9 cellular contexts compared by ENCODE assay signal in genomic region chr6:13014551-13015378, GRCh38.
DNase-seq lines count a peak whose midpoint lies in the region; ATAC-seq, FAIRE-seq and TF ChIP-seq lines count a peak whose summit lies in the region.
"Had no signal": no experiment of that assay in that cellular context is flagged by ENCODE, and none has a peak within 500 bp of the region (broad histone marks: within the 10 kb centered on the region; RNA-seq: fewer than 3 reads in every experiment).

No MANE protein-coding gene starts in this region.

- H3K9me3 ChIP-seq in keratinocyte (ENCODE audit: control insufficient read depth, low read depth, low read length) (no peaks in the 10 kb centered on the region), subcutaneous abdominal adipose tissue (ENCODE audit: control insufficient read depth in 5 of 5, low read length in 5 of 5) (no peaks in the 10 kb centered on the region)

- H2AFZ ChIP-seq in keratinocyte (ENCODE audit: control insufficient read depth, low read length), result no peak overlapping the region

- DNase-seq in NCI-H1105 treated with DMSO at 0.1 percent for 48 hours (lab: John Stamatoyannopoulos, UW) (peak; percentile 79), choroid plexus epithelial cell (ENCODE audit: low read depth) (no peak), keratinocyte (ENCODE audit: low read depth, low spot score) (no peak), NK-92 (lab: John Stamatoyannopoulos, UW; ENCODE audit: unreplicated experiment) (no peak), GM12892 (ENCODE audit: insufficient read length) (no peak)
- DNase-seq: activated naive CD4-positive, alpha-beta T cell had no signal

- peak overlapping the region; percentile 44 for H3K4me3 ChIP-seq in choroid plexus epithelial cell (ENCODE audit: low read depth, low read length)
- peak overlapping the region in 1 of 3 experiments; percentile 7 for H3K4me3 ChIP-seq in keratinocyte (ENCODE audit: control insufficient read depth in 2 of 3, extremely low read depth in 1 of 3, insufficient read depth in 2 of 3, low read depth in 1 of 3, low read length in 3 of 3)
- peak overlapping the region; percentile 37 to 71 (median 68) for H3K4me3 ChIP-seq in subcutaneous abdominal adipose tissue (ENCODE audit: low read depth in 1 of 5, low read length in 5 of 5)

- H3K79me2 ChIP-seq in keratinocyte (ENCODE audit: control insufficient read depth, insufficient read depth, low read length), result no peaks in the 10 kb centered on the region

- H3K9me1 ChIP-seq in keratinocyte (ENCODE audit: control insufficient read depth, extremely low read depth, insufficient read depth, low read length), result no peaks in the 10 kb centered on the region

- H3K4me2 ChIP-seq in keratinocyte (ENCODE audit: control insufficient read depth, extremely low read depth, insufficient read depth, low read depth, low read length), result peak overlapping the region; percentile 77

- dilution Hi-C loops in keratinocyte (cut with MboI; ENCODE audit: extremely low pct_ligation_motif_present, low sequenced_read_pairs), result no loop called here

- no peaks in the 10 kb centered on the region for H4K20me1 ChIP-seq in keratinocyte (ENCODE audit: control insufficient read depth, extremely low read depth, insufficient read depth, low read length)

- no peak for TF ChIP-seq POLR2A in GM12892 (IDR thresholded peaks at IDR 0.05; ENCODE audit: low read depth, low read length)

- H3K9ac ChIP-seq in keratinocyte (ENCODE audit: control insufficient read depth, extremely low read depth, insufficient read depth, low read length) (no peak overlapping the region), subcutaneous abdominal adipose tissue (ENCODE audit: low read length in 5 of 5) (no peak overlapping the region)

- H3K27me3 ChIP-seq in keratinocyte (ENCODE audit: control insufficient read depth, extremely low read depth, insufficient read depth, low read length) (peaks cover 55% of the 10 kb centered on the region), subcutaneous abdominal adipose tissue (ENCODE audit: control insufficient read depth in 5 of 5, insufficient read depth in 4 of 5, low read length in 5 of 5) (peaks cover 9 to 36% (median 22%) of the 10 kb centered on the region in 5 donors)

- ATAC-seq in HG03571 (IDR thresholded peaks at IDR 0.05; ENCODE audit: unreplicated experiment), result no peak
- ATAC-seq in HG02938 (IDR thresholded peaks at IDR 0.05; ENCODE audit: unreplicated experiment), result no peak

- H3K36me3 ChIP-seq in keratinocyte (ENCODE audit: control insufficient read depth in 2 of 2, extremely low read depth in 1 of 2, insufficient read depth in 2 of 2, low read length in 2 of 2) (no peaks in the 10 kb centered on the region), subcutaneous abdominal adipose tissue (ENCODE audit: control insufficient read depth in 5 of 5, insufficient read depth in 5 of 5, low read length in 5 of 5) (no peaks in the 10 kb centered on the region)

- H3K27ac ChIP-seq in keratinocyte (ENCODE audit: control insufficient read depth, insufficient read depth, low read length) (no peak overlapping the region), subcutaneous abdominal adipose tissue (ENCODE audit: low read depth, low read length) (no peak overlapping the region)

- TF ChIP-seq CTCF in choroid plexus epithelial cell (conservative IDR thresholded peaks at IDR 0.05; ENCODE audit: low read depth, low read length) (no peak), keratinocyte (optimal IDR thresholded peaks at IDR 0.05 in 1 of 3, IDR thresholded peaks at IDR 0.05 in 1 of 3, conservative IDR thresholded peaks at IDR 0.05 in 1 of 3; ENCODE audit: extremely low read depth in 1 of 3, insufficient read depth in 2 of 3, low read length in 3 of 3) (no peak)

- no peak for FAIRE-seq in keratinocyte (lab: Jason Lieb, UNC)
- no peak for FAIRE-seq in GM12892 (lab: Jason Lieb, UNC)

- H3K4me1 ChIP-seq in keratinocyte (ENCODE audit: control insufficient read depth, extremely low read depth, insufficient read depth, low read length) (peaks cover 4% of the 10 kb centered on the region), subcutaneous abdominal adipose tissue (ENCODE audit: control insufficient read depth in 5 of 5, insufficient read depth in 5 of 5, low read length in 5 of 5) (peaks cover 0 to 24% (median 19%) of the 10 kb centered on the region in 5 donors)
